19 cellular contexts compared by ENCODE assay signal in genomic region chr4:56961107-56961500, GRCh38. TPM values are rescaled to one million over a fixed set of nuclear protein-coding genes. Genes with fewer than 3 reads are reported as not detected.
DNase-seq lines count a peak whose midpoint lies in the region; ATAC-seq, FAIRE-seq and TF ChIP-seq lines count a peak whose summit lies in the region.
"Had no signal": no experiment of that assay in that cellular context is flagged by ENCODE, and none has a peak within 500 bp of the region (broad histone marks: within the 10 kb centered on the region; RNA-seq: fewer than 3 reads in every experiment).

No MANE protein-coding gene starts in this region.

- no peaks in the 10 kb centered on the region for H3K27me3 ChIP-seq in PC-3 (ENCODE audit: low read length)
- H3K27me3 ChIP-seq in astrocyte (ENCODE audit: insufficient read depth, low read length), result no peaks in the 10 kb centered on the region
- H3K27me3 ChIP-seq: SJSA1 had no signal

- no peaks in the 10 kb centered on the region for H3K9me2 ChIP-seq in PC-3 (replicated peaks; ENCODE audit: low read length)

- H2AFZ ChIP-seq in PC-3 (ENCODE audit: low read length), result no peak overlapping the region
- no peak overlapping the region for H2AFZ ChIP-seq in astrocyte (ENCODE audit: low read depth, low read length)

- no peaks in the 10 kb centered on the region for H3K9me3 Mint-ChIP-seq in activated CD8-positive, alpha-beta T cell treated with anti-CD3 and anti-CD28 coated beads for 36 hours
- no peaks in the 10 kb centered on the region for H3K9me3 Mint-ChIP-seq in activated CD8-positive, alpha-beta T cell treated with anti-CD3 and anti-CD28 coated beads, Interleukin-2, amount 10 ng/mL, durations not matched to agents 7 days and 5 days (ENCODE audit: insufficient read depth)
- H3K9me3 Mint-ChIP-seq in astrocyte (ENCODE audit: unreplicated experiment), result peaks cover 2% of the 10 kb centered on the region
- H3K9me3 Mint-ChIP-seq: CD14-positive monocyte had no signal

- peaks cover 7% of the 10 kb centered on the region; the same call in 1 of the 2 replicates for H3K4me1 ChIP-seq in PC-3 (ENCODE audit: insufficient read depth, low read length)
- H3K4me1 ChIP-seq in astrocyte (ENCODE audit: insufficient read depth, low read length), result peaks cover 7% of the 10 kb centered on the region

- H3K9me3 ChIP-seq in PC-3 (ENCODE audit: low read length) (no peaks in the 10 kb centered on the region), astrocyte (ENCODE audit: insufficient read depth, low read depth, low read length) (no peaks in the 10 kb centered on the region)
- H3K9me3 ChIP-seq: SJSA1 had no signal

- no peak for DNase-seq in activated CD8-positive, alpha-beta T cell treated with anti-CD3 and anti-CD28 coated beads for 36 hours
- DNase-seq in activated CD8-positive, alpha-beta T cell treated with anti-CD3 and anti-CD28 coated beads, Interleukin-2, amount 10 ng/mL, durations not matched to agents 7 days and 5 days, result no peak
- DNase-seq in PC-3 (no peak), astrocyte (ENCODE audit: low read depth) (no peak), amniotic stem cell (lab: John Stamatoyannopoulos, UW) (no peak), AG08395 (ENCODE audit: low spot score) (no peak)
- DNase-seq: EL, GF-D8, Kasumi-1, NCI-H1417, NCI-H1694 treated with DMSO at 0.1 percent for 48 hours, NCI-H2081 treated with DMSO at 0.1 percent for 48 hours, NCI-H2171 treated with DMSO at 0.1 percent for 48 hours, NCI-H524 treated with DMSO at 0.1 percent for 48 hours, NCI-H82 had no signal

- TSS peak; percentile 3 for BruUV-seq in PC-3 (replicated peaks; lab: Mats Ljungman, UMichigan)

- no peak for FAIRE-seq in astrocyte (lab: Jason Lieb, UNC)

- POLR2A ChIA-PET in activated CD8-positive, alpha-beta T cell treated with anti-CD3 and anti-CD28 coated beads for 36 hours (lab: Charles Lee), result interaction anchor here (0.8 kb wide), 1 partner anchor 11 kb away, joined by 3 read pairs; no protein-coding TSS in a partner anchor
- POLR2A ChIA-PET in activated CD8-positive, alpha-beta T cell treated with anti-CD3 and anti-CD28 coated beads, Interleukin-2, amount 10 ng/mL, durations not matched to agents 7 days and 5 days (lab: Charles Lee), result interaction anchor here (0.7 to 3.8 kb wide), 3 partner anchors 16 to 54 kb away, joined by 3 to 16 read pairs (median 3); partner anchors contain the start of genes NOA1 and REST
- POLR2A ChIA-PET in PC-3 (lab: Charles Lee; ENCODE audit: unreplicated experiment), result interaction anchor here (0.6 kb wide), 1 partner anchor 465 kb away, joined by 5 read pairs; no protein-coding TSS in a partner anchor

- H3K36me3 ChIP-seq in PC-3 (ENCODE audit: low read depth, low read length) (peaks cover 16% of the 10 kb centered on the region), astrocyte (ENCODE audit: insufficient read depth, low read length) (peaks cover 26% of the 10 kb centered on the region)

- H4K20me1 ChIP-seq in PC-3 (ENCODE audit: low read length), result no peaks in the 10 kb centered on the region
- H4K20me1 ChIP-seq in astrocyte (ENCODE audit: insufficient read depth, low read length), result no peaks in the 10 kb centered on the region

- H3K27ac ChIP-seq in 22Rv1 (0 out of 2 replicates have a peak overlapping the region, but pooled peaks have one; percentile 18), PC-3 (ENCODE audit: low read length) (no peak overlapping the region), astrocyte (ENCODE audit: low read depth, low read length) (no peak overlapping the region)
- H3K27ac ChIP-seq: SJSA1 had no signal

- H3K27ac Mint-ChIP-seq in activated CD8-positive, alpha-beta T cell treated with anti-CD3 and anti-CD28 coated beads for 36 hours, result peak overlapping the region; percentile 50
- no peak overlapping the region for H3K27ac Mint-ChIP-seq in activated CD8-positive, alpha-beta T cell treated with anti-CD3 and anti-CD28 coated beads, Interleukin-2, amount 10 ng/mL, durations not matched to agents 7 days and 5 days
- peak overlapping the region; percentile 58 for H3K27ac Mint-ChIP-seq in astrocyte (ENCODE audit: unreplicated experiment)

- no peak overlapping the region for H3K9ac ChIP-seq in PC-3 (ENCODE audit: low read length)
- no peak overlapping the region for H3K9ac ChIP-seq in astrocyte (ENCODE audit: low read length)

- TF ChIP-seq CTCF in activated CD8-positive, alpha-beta T cell treated with anti-CD3 and anti-CD28 coated beads for 36 hours (IDR thresholded peaks at IDR 0.05), result no peak
- TF ChIP-seq CTCF in 22Rv1 (IDR thresholded peaks at IDR 0.05) (no peak), PC-3 (conservative IDR thresholded peaks at IDR 0.05; ENCODE audit: low read depth, low read length) (no peak), astrocyte (IDR thresholded peaks at IDR 0.05; ENCODE audit: insufficient read depth, low read depth, low read length) (no peak)

- peaks cover 8% of the 10 kb centered on the region for H3F3A ChIP-seq in PC-3 (ENCODE audit: low read length, unreplicated experiment)

- no peaks in the 10 kb centered on the region for H3K79me2 ChIP-seq in PC-3 (ENCODE audit: low read length)
- H3K79me2 ChIP-seq in astrocyte (ENCODE audit: insufficient read depth, low read length), result no peaks in the 10 kb centered on the region

- H3K4me3 Mint-ChIP-seq in activated CD8-positive, alpha-beta T cell treated with anti-CD3 and anti-CD28 coated beads for 36 hours, result no peak overlapping the region
- H3K4me3 Mint-ChIP-seq in activated CD8-positive, alpha-beta T cell treated with anti-CD3 and anti-CD28 coated beads, Interleukin-2, amount 10 ng/mL, durations not matched to agents 7 days and 5 days, result no peak overlapping the region
- H3K4me3 Mint-ChIP-seq in astrocyte (ENCODE audit: unreplicated experiment), result no peak overlapping the region
- H3K4me3 Mint-ChIP-seq: CD14-positive monocyte had no signal

- H3K4me2 ChIP-seq in PC-3 (ENCODE audit: low read length) (no peak overlapping the region), astrocyte (ENCODE audit: low read length) (no peak overlapping the region)

- no peak for ATAC-seq in activated CD8-positive, alpha-beta T cell treated with anti-CD3 and anti-CD28 coated beads for 36 hours
- no peak for ATAC-seq in activated CD8-positive, alpha-beta T cell treated with anti-CD3 and anti-CD28 coated beads, Interleukin-2, amount 10 ng/mL, durations not matched to agents 7 days and 5 days
- ATAC-seq in PC-3, result no peak
- ATAC-seq: Right ventricle myocardium inferior had no signal

- no peak overlapping the region for H3K4me3 ChIP-seq in PC-3 (ENCODE audit: low read length)
- no peak overlapping the region for H3K4me3 ChIP-seq in astrocyte (ENCODE audit: insufficient read depth, low read depth, low read length)
- H3K4me3 ChIP-seq: SJSA1 had no signal

- H3K36me3 Mint-ChIP-seq in activated CD8-positive, alpha-beta T cell treated with anti-CD3 and anti-CD28 coated beads for 36 hours (ENCODE audit: low read depth), result peaks cover 29% of the 10 kb centered on the region
- peaks cover 25% of the 10 kb centered on the region for H3K36me3 Mint-ChIP-seq in activated CD8-positive, alpha-beta T cell treated with anti-CD3 and anti-CD28 coated beads, Interleukin-2, amount 10 ng/mL, durations not matched to agents 7 days and 5 days (ENCODE audit: low read depth)
- H3K36me3 Mint-ChIP-seq in astrocyte (ENCODE audit: low read depth, unreplicated experiment), result peaks cover 15% of the 10 kb centered on the region

- intact Hi-C loops in activated CD8-positive, alpha-beta T cell treated with anti-CD3 and anti-CD28 coated beads for 36 hours (cut with micrococcal nuclease), result no loop called here
- intact Hi-C loops in PC-3 (cut with micrococcal nuclease), result loop anchor here (2.0 kb wide), 1 partner anchor 16 kb away; the partner anchor contains the start of gene NOA1

- no peaks in the 10 kb centered on the region for H3K4me1 Mint-ChIP-seq in activated CD8-positive, alpha-beta T cell treated with anti-CD3 and anti-CD28 coated beads for 36 hours (ENCODE audit: low read depth)
- H3K4me1 Mint-ChIP-seq in activated CD8-positive, alpha-beta T cell treated with anti-CD3 and anti-CD28 coated beads, Interleukin-2, amount 10 ng/mL, durations not matched to agents 7 days and 5 days (ENCODE audit: low read depth), result no peaks in the 10 kb centered on the region
- peaks cover 2% of the 10 kb centered on the region for H3K4me1 Mint-ChIP-seq in astrocyte (ENCODE audit: low read depth, unreplicated experiment)

- H3K27me3 Mint-ChIP-seq in activated CD8-positive, alpha-beta T cell treated with anti-CD3 and anti-CD28 coated beads for 36 hours, result no peaks in the 10 kb centered on the region
- H3K27me3 Mint-ChIP-seq in activated CD8-positive, alpha-beta T cell treated with anti-CD3 and anti-CD28 coated beads, Interleukin-2, amount 10 ng/mL, durations not matched to agents 7 days and 5 days (ENCODE audit: low read depth), result no peaks in the 10 kb centered on the region
- H3K27me3 Mint-ChIP-seq in astrocyte (ENCODE audit: low read depth, unreplicated experiment), result no peaks in the 10 kb centered on the region

- CTCF ChIA-PET in activated CD8-positive, alpha-beta T cell treated with anti-CD3 and anti-CD28 coated beads for 36 hours (lab: Charles Lee), result interaction anchor here (0.8 to 1.4 kb wide), 6 partner anchors 13 to 55 kb away, joined by 3 to 5 read pairs (median 4); partner anchors contain the start of gene NOA1
- CTCF ChIA-PET in activated CD8-positive, alpha-beta T cell treated with anti-CD3 and anti-CD28 coated beads, Interleukin-2, amount 10 ng/mL, durations not matched to agents 7 days and 5 days (lab: Charles Lee), result interaction anchor here (0.9 to 3.2 kb wide), 4 partner anchors 12 to 44 kb away, joined by 3 to 21 read pairs (median 4); partner anchors contain the start of genes NOA1 and POLR2B
- CTCF ChIA-PET in PC-3 (lab: Charles Lee), result interaction anchor here (0.6 kb wide), 1 partner anchor 112 kb away, joined by 6 read pairs; no protein-coding TSS in a partner anchor

RNA-seq across cellular contexts. Expression of gene NOA1, which starts 16.3 kb away (rescaled TPM):
- total RNA-seq in activated CD8-positive, alpha-beta T cell treated with anti-CD3 and anti-CD28 coated beads for 36 hours, result 10 to 100 TPM; 32.1 to 32.4 TPM
- 10 to 100 TPM; 19.1 to 21.9 TPM for total RNA-seq in activated CD8-positive, alpha-beta T cell treated with anti-CD3 and anti-CD28 coated beads, Interleukin-2, amount 10 ng/mL, durations not matched to agents 7 days and 5 days
- total RNA-seq in PC-3 (2014; rRNA removed) (33.1 and 37.7 TPM in 2 replicates), astrocyte (16.2 and 17.0 TPM in 2 replicates)

RNA-seq across cellular contexts. Expression of gene POLR2B, which starts 17.6 kb away (rescaled TPM):
- total RNA-seq in activated CD8-positive, alpha-beta T cell treated with anti-CD3 and anti-CD28 coated beads for 36 hours, result 100 to 1,000 TPM; 119 TPM
- total RNA-seq in activated CD8-positive, alpha-beta T cell treated with anti-CD3 and anti-CD28 coated beads, Interleukin-2, amount 10 ng/mL, durations not matched to agents 7 days and 5 days, result 100 to 1,000 TPM; 121 to 122 TPM
- total RNA-seq in PC-3 (2014; rRNA removed) (190 and 193 TPM in 2 replicates), astrocyte (115 and 135 TPM in 2 replicates)

RNA-seq across cellular contexts. Expression of gene REST, which starts 53.4 kb away (rescaled TPM):
- total RNA-seq in activated CD8-positive, alpha-beta T cell treated with anti-CD3 and anti-CD28 coated beads for 36 hours, result 10 to 100 TPM; 41.0 to 41.2 TPM
- total RNA-seq in activated CD8-positive, alpha-beta T cell treated with anti-CD3 and anti-CD28 coated beads, Interleukin-2, amount 10 ng/mL, durations not matched to agents 7 days and 5 days, result 10 to 100 TPM; 45.1 to 46.1 TPM
- total RNA-seq in PC-3 (2014; rRNA removed), result 21.7 and 22.4 TPM in 2 replicates
- total RNA-seq in astrocyte, result 72.5 and 74.8 TPM in 2 replicates
